ENCODE assay signal across 2 cellular contexts in genomic region chr17:80712089-80712488, GRCh38.
TF ChIP-seq lines count a peak whose summit lies in the region.

No MANE protein-coding gene starts in this region.

TF ChIP-seq in HepG2, 621 proteins besides CTCF, POLR2A, EP300 and RAD21:
- no peak for TF ChIP-seq NFE2 (CRISPR knock-in tag; IDR thresholded peaks at IDR 0.05)
- peak; percentile 59 to 80 for TF ChIP-seq MAFK (conservative IDR thresholded peaks at IDR 0.05 in 1 of 2, IDR thresholded peaks at IDR 0.05 in 1 of 2; ENCODE audit: low read length in 2 of 2)
- peak; percentile 50; the same call in 1 of the 2 replicates for TF ChIP-seq MAFF (IDR thresholded peaks at IDR 0.05; ENCODE audit: low read depth, low read length)

TF ChIP-seq in K562, 482 proteins besides CTCF, POLR2A, EP300 and RAD21:
- TF ChIP-seq, protein P1, sequence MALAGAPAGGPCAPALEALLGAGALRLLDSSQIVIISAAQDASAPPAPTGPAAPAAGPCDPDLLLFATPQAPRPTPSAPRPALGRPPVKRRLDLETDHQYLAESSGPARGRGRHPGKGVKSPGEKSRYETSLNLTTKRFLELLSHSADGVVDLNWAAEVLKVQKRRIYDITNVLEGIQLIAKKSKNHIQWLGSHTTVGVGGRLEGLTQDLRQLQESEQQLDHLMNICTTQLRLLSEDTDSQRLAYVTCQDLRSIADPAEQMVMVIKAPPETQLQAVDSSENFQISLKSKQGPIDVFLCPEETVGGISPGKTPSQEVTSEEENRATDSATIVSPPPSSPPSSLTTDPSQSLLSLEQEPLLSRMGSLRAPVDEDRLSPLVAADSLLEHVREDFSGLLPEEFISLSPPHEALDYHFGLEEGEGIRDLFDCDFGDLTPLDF (CRISPR knock-in tag; IDR thresholded peaks at IDR 0.05): no peak
- TF ChIP-seq ZNF316 (IDR thresholded peaks at IDR 0.05): peak; percentile 67
- no peak for TF ChIP-seq ZNF165 (CRISPR knock-in tag; IDR thresholded peaks at IDR 0.05; ENCODE audit: borderline replicate concordance)
- TF ChIP-seq C11orf30 (IDR thresholded peaks at IDR 0.05; ENCODE audit: low read depth): peak; percentile 46; the same call in 1 of the 2 replicates
